ENCODE assay signal across 1 cellular context in the genomic region with DNA sequence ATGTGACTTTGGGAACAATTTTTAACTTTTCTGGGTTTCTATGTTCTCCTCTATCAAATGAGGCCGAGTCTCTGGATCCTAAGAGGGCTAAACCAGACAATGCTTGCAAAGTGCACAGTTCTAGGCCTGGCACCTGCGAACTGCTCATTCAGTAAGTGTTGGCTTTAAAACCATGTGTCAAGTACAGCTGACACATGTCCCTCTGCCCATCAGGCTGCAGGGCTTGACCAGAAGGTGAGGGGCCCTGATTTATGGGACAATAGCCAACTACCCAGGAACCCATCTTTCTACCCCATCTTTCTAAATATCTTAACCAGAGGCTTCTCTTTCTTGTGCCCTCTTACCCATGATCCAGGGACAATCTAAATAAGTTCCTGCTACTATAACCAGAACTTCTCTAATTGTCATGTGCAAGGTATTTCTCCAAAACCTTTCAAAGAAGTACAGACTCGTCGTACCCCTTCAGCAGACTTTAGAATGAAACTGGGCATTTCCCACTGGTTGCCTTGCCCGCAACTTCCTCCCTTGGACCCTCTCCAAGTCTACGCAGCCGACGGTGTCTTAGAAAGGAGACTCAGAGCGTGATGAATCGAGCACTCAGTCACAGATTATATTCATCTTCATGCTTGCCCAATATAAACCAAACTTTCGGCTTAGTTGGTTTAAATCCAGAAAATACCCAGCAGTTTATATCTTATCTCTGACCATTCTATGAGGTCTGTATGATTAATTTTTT.
TF ChIP-seq lines count a peak whose summit lies in the region.

No MANE protein-coding gene starts in this region.

TF ChIP-seq in SK-N-SH treated with all-trans-retinoic acid at 6 μM for 48 hours, 23 proteins besides CTCF, POLR2A, EP300 and RAD21 (continued from another document):
- TF ChIP-seq, protein P1, sequence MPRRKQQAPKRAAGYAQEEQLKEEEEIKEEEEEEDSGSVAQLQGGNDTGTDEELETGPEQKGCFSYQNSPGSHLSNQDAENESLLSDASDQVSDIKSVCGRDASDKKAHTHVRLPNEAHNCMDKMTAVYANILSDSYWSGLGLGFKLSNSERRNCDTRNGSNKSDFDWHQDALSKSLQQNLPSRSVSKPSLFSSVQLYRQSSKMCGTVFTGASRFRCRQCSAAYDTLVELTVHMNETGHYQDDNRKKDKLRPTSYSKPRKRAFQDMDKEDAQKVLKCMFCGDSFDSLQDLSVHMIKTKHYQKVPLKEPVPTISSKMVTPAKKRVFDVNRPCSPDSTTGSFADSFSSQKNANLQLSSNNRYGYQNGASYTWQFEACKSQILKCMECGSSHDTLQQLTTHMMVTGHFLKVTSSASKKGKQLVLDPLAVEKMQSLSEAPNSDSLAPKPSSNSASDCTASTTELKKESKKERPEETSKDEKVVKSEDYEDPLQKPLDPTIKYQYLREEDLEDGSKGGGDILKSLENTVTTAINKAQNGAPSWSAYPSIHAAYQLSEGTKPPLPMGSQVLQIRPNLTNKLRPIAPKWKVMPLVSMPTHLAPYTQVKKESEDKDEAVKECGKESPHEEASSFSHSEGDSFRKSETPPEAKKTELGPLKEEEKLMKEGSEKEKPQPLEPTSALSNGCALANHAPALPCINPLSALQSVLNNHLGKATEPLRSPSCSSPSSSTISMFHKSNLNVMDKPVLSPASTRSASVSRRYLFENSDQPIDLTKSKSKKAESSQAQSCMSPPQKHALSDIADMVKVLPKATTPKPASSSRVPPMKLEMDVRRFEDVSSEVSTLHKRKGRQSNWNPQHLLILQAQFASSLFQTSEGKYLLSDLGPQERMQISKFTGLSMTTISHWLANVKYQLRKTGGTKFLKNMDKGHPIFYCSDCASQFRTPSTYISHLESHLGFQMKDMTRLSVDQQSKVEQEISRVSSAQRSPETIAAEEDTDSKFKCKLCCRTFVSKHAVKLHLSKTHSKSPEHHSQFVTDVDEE (CRISPR knock-in tag; IDR thresholded peaks at IDR 0.05) = no peak
